In genomic region chr19:54030895-54031586, GRCh38 we compare ENCODE assay signal across 1 cellular context.
TF ChIP-seq lines count a peak whose summit lies in the region.

No MANE protein-coding gene starts in this region.

TF ChIP-seq in HCT116, 20 proteins besides CTCF, POLR2A, EP300 and RAD21 (continued from another document):
- TF ChIP-seq ZBTB33 (IDR thresholded peaks at IDR 0.05; ENCODE audit: extremely low read depth, insufficient replicate concordance, low read length) (no peak), POLR2AphosphoS5 (IDR thresholded peaks at IDR 0.05; ENCODE audit: low read depth, low read length) (no peak)
